Comparison of ENCODE assay signal across 1 cellular context in genomic region chr20:33181482-33182093, GRCh38.
TF ChIP-seq lines count a peak whose summit lies in the region.

No MANE protein-coding gene starts in this region.

TF ChIP-seq in H1, 55 proteins besides CTCF, POLR2A, EP300 and RAD21:
- TF ChIP-seq SAP30 (IDR thresholded peaks at IDR 0.05; ENCODE audit: insufficient read depth, insufficient replicate concordance, low read length) (no peak), RNF2 (IDR thresholded peaks at IDR 0.05; ENCODE audit: borderline replicate concordance, low read depth, low read length, missing control alignments, poor library complexity, severe bottlenecking) (no peak), MAX (IDR thresholded peaks at IDR 0.05) (no peak), ZNF274 (IDR thresholded peaks at IDR 0.05; ENCODE audit: borderline replicate concordance, extremely low read depth, low read length) (no peak)
